8 cellular contexts compared by ENCODE assay signal in genomic region chr1:114509596-114510234, GRCh38. TPM values are rescaled to one million over a fixed set of nuclear protein-coding genes. Genes with fewer than 3 reads are reported as not detected.
A peak's percentile ranks its signal among the peaks of the same experiment; 100 is the strongest.
DNase-seq lines count a peak whose midpoint lies in the region; ATAC-seq and TF ChIP-seq lines count a peak whose summit lies in the region.

No MANE protein-coding gene starts in this region.

- H2AFZ ChIP-seq in HCT116 (ENCODE audit: low read depth, low read length, poor library complexity, severe bottlenecking) = no peak overlapping the region
- H2AFZ ChIP-seq in SK-N-SH (ENCODE audit: low read depth) = peak overlapping the region; percentile 54; the same call in 1 of the 2 replicates

- H3K4me2 ChIP-seq in HCT116 (ENCODE audit: low read length) = peak overlapping the region; percentile 92
- peak overlapping the region; percentile 94 for H3K4me2 ChIP-seq in SK-N-SH
- H3K4me2 ChIP-seq in skeletal muscle satellite cell (ENCODE audit: low read length) = peak overlapping the region; percentile 99

- RAD21 ChIA-PET in HCT116 (lab: Charles Lee; ENCODE audit: low non-redundant PET in 1 of 2, low total read pairs in 2 of 2, uncharacterized antibody in 2 of 2, unreplicated experiment in 2 of 2) = no interaction called here

- CTCF ChIA-PET in HCT116 (lab: Charles Lee) (no interaction called here), SK-N-SH (lab: Yijun Ruan, JAX) (interaction anchor here (1.0 to 1.7 kb wide), 2 partner anchors 46 to 163 kb away, joined by 3 to 4 read pairs; no protein-coding TSS in a partner anchor)

- H3K9me2 ChIP-seq in HCT116 (ENCODE audit: insufficient read depth) (no peaks in the 10 kb centered on the region), SK-N-SH (no peaks in the 10 kb centered on the region)

- peaks cover 9% of the 10 kb centered on the region in 2 experiments; a peak in 2 of 4 replicates for H3K36me3 ChIP-seq in HCT116 (ENCODE audit: control insufficient read depth in 1 of 2, insufficient read depth in 2 of 2, low read length in 2 of 2)
- peaks cover 3 to 10% of the 10 kb centered on the region in 2 experiments for H3K36me3 ChIP-seq in SK-N-SH (replicated peaks in 1 of 2; ENCODE audit: control insufficient read depth in 1 of 2, insufficient read depth in 2 of 2, low read length in 1 of 2)
- H3K36me3 ChIP-seq in skeletal muscle satellite cell (ENCODE audit: insufficient read depth, low read length) = no peaks in the 10 kb centered on the region

- intact Hi-C loops in HCT116 (cut with micrococcal nuclease) = loop anchor here (5.0 kb wide), 1 partner anchor 37 kb away; no protein-coding TSS in a partner anchor

- ATAC-seq in HCT116 (no peak; the same call in 1 of the 2 replicates), foreskin keratinocyte (no peak)

- WGBS in SK-N-SH (ENCODE audit: low lambda C conversion rate) = 5% methylated on average over 8 of the region's 8 CpGs

- POLR2A ChIA-PET in HCT116 (lab: Charles Lee) = no interaction called here
- POLR2A ChIA-PET in SK-N-SH (lab: Yijun Ruan, JAX) = interaction anchor here (0.6 to 1.2 kb wide), 2 partner anchors 8 to 13 kb away, joined by 3 to 5 read pairs; no protein-coding TSS in a partner anchor

- no peak for TF ChIP-seq RAD21 in HCT116 (IDR thresholded peaks at IDR 0.05; ENCODE audit: low read depth)
- no peak for TF ChIP-seq RAD21 in SK-N-SH (IDR thresholded peaks at IDR 0.05; ENCODE audit: low read length)

- no peak for TF ChIP-seq POLR2A in HCT116 (IDR thresholded peaks at IDR 0.05; ENCODE audit: borderline replicate concordance, extremely low read depth, insufficient read depth, insufficient read length)

- H3K79me2 ChIP-seq in HCT116 (ENCODE audit: insufficient read depth, low read length) = peaks cover 60% of the 10 kb centered on the region
- H3K79me2 ChIP-seq in SK-N-SH (ENCODE audit: insufficient read depth) = peaks cover 60% of the 10 kb centered on the region

- no peaks in the 10 kb centered on the region for H3K9me3 ChIP-seq in HCT116 (ENCODE audit: control insufficient read depth in 1 of 2, insufficient read depth in 1 of 2, low read depth in 1 of 2, low read length in 2 of 2)
- no peaks in the 10 kb centered on the region for H3K9me3 ChIP-seq in SK-N-SH
- no peaks in the 10 kb centered on the region for H3K9me3 ChIP-seq in skeletal muscle satellite cell (replicated peaks; ENCODE audit: low read length)

- H3F3A ChIP-seq in SK-N-SH (replicated peaks; ENCODE audit: insufficient read depth) = peaks cover 8% of the 10 kb centered on the region

- no peak for DNase-seq in HCT116 (ENCODE audit: low read depth, low spot score)
- no peak for DNase-seq in SK-N-SH
- DNase-seq in foreskin keratinocyte = no peak
- no peak for DNase-seq in NCI-H1048 (lab: John Stamatoyannopoulos, UW)
- no peak for DNase-seq in NCI-H2227 (lab: John Stamatoyannopoulos, UW; ENCODE audit: unreplicated experiment)
- DNase-seq in 8988T = no peak
- DNase-seq in cerebellum (ENCODE audit: low spot score) = no peak

- no peak for TF ChIP-seq EP300 in SK-N-SH (IDR thresholded peaks at IDR 0.05; ENCODE audit: borderline replicate concordance in 1 of 2, low read depth in 1 of 2, low read length in 1 of 2)

- no peak for TF ChIP-seq CTCF in HCT116 (IDR thresholded peaks at IDR 0.05 in 2 of 3, conservative IDR thresholded peaks at IDR 0.05 in 1 of 3; ENCODE audit: borderline replicate concordance in 1 of 3, insufficient read depth in 1 of 3, low read depth in 2 of 3, low read length in 2 of 3)
- no peak for TF ChIP-seq CTCF in SK-N-SH (IDR thresholded peaks at IDR 0.05)
- no peak for TF ChIP-seq CTCF in foreskin keratinocyte (conservative IDR thresholded peaks at IDR 0.05)

- H3K4me3 ChIP-seq in HCT116 (replicated peaks in 1 of 2; ENCODE audit: low read depth in 1 of 2, low read length in 2 of 2) (peak overlapping the region; percentile 91), SK-N-SH (ENCODE audit: low read depth in 2 of 2, low read length in 1 of 2) (peak overlapping the region; percentile 85 to 96), skeletal muscle satellite cell (ENCODE audit: low read length) (peak overlapping the region; percentile 97)

- H3K27ac ChIP-seq in HCT116 (ENCODE audit: low read depth, low read length) (peak overlapping the region; percentile 90), SK-N-SH (ENCODE audit: low read depth in 2 of 2, low read length in 1 of 2) (peak overlapping the region; percentile 86 to 88; a peak in 2 of 4 replicates), foreskin keratinocyte (peak overlapping the region; percentile 51)

- H4K20me1 ChIP-seq in HCT116 (ENCODE audit: insufficient read depth) (peaks cover 2% of the 10 kb centered on the region; the same call in 1 of the 2 replicates), SK-N-SH (ENCODE audit: insufficient read depth) (peaks cover 56% of the 10 kb centered on the region)

- H3K27me3 ChIP-seq in HCT116 (ENCODE audit: insufficient read depth, low read length) = no peaks in the 10 kb centered on the region
- no peaks in the 10 kb centered on the region for H3K27me3 ChIP-seq in SK-N-SH (ENCODE audit: insufficient read depth)
- H3K27me3 ChIP-seq in foreskin keratinocyte = no peaks in the 10 kb centered on the region
- H3K27me3 ChIP-seq in skeletal muscle satellite cell (ENCODE audit: control insufficient read depth, insufficient read depth, low read length) = peaks cover 3% of the 10 kb centered on the region

- H3K4me1 ChIP-seq in HCT116 (ENCODE audit: control insufficient read depth in 1 of 2, insufficient read depth in 2 of 2, low read length in 2 of 2) (peaks cover 9 to 31% of the 10 kb centered on the region in 2 experiments; a peak in 3 of 4 replicates), SK-N-SH (ENCODE audit: control insufficient read depth in 1 of 2, insufficient read depth in 2 of 2, low read depth in 1 of 2, low read length in 1 of 2) (peaks cover 7 to 12% of the 10 kb centered on the region in 2 experiments; a peak in 3 of 4 replicates), foreskin keratinocyte (peaks cover 11% of the 10 kb centered on the region), skeletal muscle satellite cell (ENCODE audit: control insufficient read depth, insufficient read depth, low read length) (peaks cover 16% of the 10 kb centered on the region)

- TSS peak; percentile 57 for BruUV-seq in HCT116 (replicated peaks; lab: Mats Ljungman, UMichigan)

- H3K9ac ChIP-seq in HCT116 (ENCODE audit: low read length) = peak overlapping the region; percentile 90
- peak overlapping the region; percentile 89 for H3K9ac ChIP-seq in SK-N-SH
- H3K9ac ChIP-seq in skeletal muscle satellite cell (ENCODE audit: low read depth, low read length) = peak overlapping the region; percentile 95

TF ChIP-seq in HCT116, 20 proteins besides CTCF, POLR2A, EP300 and RAD21:
- peak; percentile 1; the same call in 1 of the 2 replicates for TF ChIP-seq SIN3A (IDR thresholded peaks at IDR 0.05; ENCODE audit: low read depth)
- no peak for TF ChIP-seq SRF (IDR thresholded peaks at IDR 0.05; ENCODE audit: low read depth)
- TF ChIP-seq SP1 (IDR thresholded peaks at IDR 0.05; ENCODE audit: low read depth) = no peak
- no peak for TF ChIP-seq MAX (IDR thresholded peaks at IDR 0.05)
- TF ChIP-seq ZFX (IDR thresholded peaks at IDR 0.05) = no peak

TF ChIP-seq in SK-N-SH, 30 proteins besides CTCF, POLR2A, EP300 and RAD21 (continues in another document):
- TF ChIP-seq NRF1 (IDR thresholded peaks at IDR 0.05; ENCODE audit: low read depth, low read length) (no peak), TAF1 (IDR thresholded peaks at IDR 0.05; ENCODE audit: borderline replicate concordance, low read depth, low read length) (no peak), GABPA (IDR thresholded peaks at IDR 0.05; ENCODE audit: low read depth) (no peak), ELF1 (IDR thresholded peaks at IDR 0.05) (no peak), RCOR1 (IDR thresholded peaks at IDR 0.05; ENCODE audit: low read length) (no peak), RFX5 (IDR thresholded peaks at IDR 0.05; ENCODE audit: low read length) (no peak), YY1 (IDR thresholded peaks at IDR 0.05; ENCODE audit: low read depth) (no peak), REST (IDR thresholded peaks at IDR 0.05; ENCODE audit: low read depth, low read length) (no peak), SIN3A (IDR thresholded peaks at IDR 0.05; ENCODE audit: borderline replicate concordance, low read depth, low read length) (no peak), EZH2phosphoT487 (IDR thresholded peaks at IDR 0.05; ENCODE audit: borderline replicate concordance, low read depth) (no peak)

RNA-seq across cellular contexts. Expression of gene TRIM33, which starts 1.3 kb away (rescaled TPM):
- total RNA-seq in HCT116 (2021; ENCODE audit: unreplicated experiment) = 41.2 TPM
- polyA plus RNA-seq in HCT116 (2012) = 19.7 and 20.4 TPM in 2 replicates
- polyA plus RNA-seq in SK-N-SH (2012; rRNA removed) = 6.3 and 9.1 TPM in 2 replicates
- polyA plus RNA-seq in SK-N-SH (2012; cell fraction: cytosol; rRNA removed) = 6.5 and 6.9 TPM in 2 replicates
- polyA plus RNA-seq in SK-N-SH (2012; cell fraction: nucleus; rRNA removed) = 13.8 and 24.4 TPM in 2 replicates
- total RNA-seq in foreskin keratinocyte = 24.8 and 25.7 TPM in 2 replicates
- 8.3 and 8.4 TPM in 2 replicates for polyA plus RNA-seq in foreskin keratinocyte
- 17.9 and 20.3 TPM in 2 replicates for total RNA-seq in skeletal muscle satellite cell (2012; rRNA removed)
- 85.7 TPM for total RNA-seq in cerebellum

Comparison
In these comparisons a context has a peak if more than half of its experiments do, and no peak if none do; other contexts are left out.
1. Of the 11 proteins assayed by ChIP-seq in both SK-N-SH and HCT116: peak only in SK-N-SH: none; only in HCT116: SIN3A; in both: none; in neither: 10.